In the genomic region with DNA sequence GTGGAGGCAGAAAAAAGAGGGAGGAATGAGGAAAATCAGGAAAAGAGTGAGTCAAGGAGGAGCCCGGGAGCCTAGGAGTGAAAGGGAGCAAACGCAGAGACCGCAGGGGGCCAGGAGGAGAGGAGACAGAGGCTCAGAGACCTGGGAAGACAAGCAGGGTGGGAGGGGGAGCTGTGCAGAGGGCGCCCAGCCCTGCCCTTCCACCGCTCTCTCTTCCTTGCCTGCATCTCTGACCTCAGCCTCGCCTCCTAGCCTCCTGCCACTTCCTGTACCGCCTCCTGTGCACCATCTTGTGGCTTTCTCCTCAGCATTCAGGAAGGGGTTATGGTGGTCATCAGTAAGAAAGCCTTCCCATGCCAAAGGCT, we compare ENCODE assay signal across 1 cellular context.
TF ChIP-seq lines count a peak whose summit lies in the region.

No MANE protein-coding gene starts in this region.

TF ChIP-seq in GM12878, 131 proteins besides CTCF, POLR2A, EP300 and RAD21:
- TF ChIP-seq SUPT20H (IDR thresholded peaks at IDR 0.05; ENCODE audit: borderline replicate concordance, control insufficient read depth, low read depth, low read length) (no peak), RUNX3 (IDR thresholded peaks at IDR 0.05; ENCODE audit: low read length) (0 out of 2 replicates have a peak, but pooled peaks have one; percentile 24), MTA3 (IDR thresholded peaks at IDR 0.05; ENCODE audit: borderline replicate concordance, low read length) (0 out of 2 replicates have a peak, but pooled peaks have one; percentile 37), HDGF (IDR thresholded peaks at IDR 0.05) (0 out of 2 replicates have a peak, but pooled peaks have one; percentile 27), POU2F2 (IDR thresholded peaks at IDR 0.05; ENCODE audit: borderline replicate concordance, low read depth, low read length) (no peak), ZSCAN29 (IDR thresholded peaks at IDR 0.05) (no peak), IKZF2 (IDR thresholded peaks at IDR 0.05) (0 out of 4 replicates have a peak, but pooled peaks of 1 of the 2 experiments have one; percentile 24)
TF ChIP-seq in GM12878: peak in this region for 4.
